ENCODE assay signal across 28 cellular contexts in the genomic region with DNA sequence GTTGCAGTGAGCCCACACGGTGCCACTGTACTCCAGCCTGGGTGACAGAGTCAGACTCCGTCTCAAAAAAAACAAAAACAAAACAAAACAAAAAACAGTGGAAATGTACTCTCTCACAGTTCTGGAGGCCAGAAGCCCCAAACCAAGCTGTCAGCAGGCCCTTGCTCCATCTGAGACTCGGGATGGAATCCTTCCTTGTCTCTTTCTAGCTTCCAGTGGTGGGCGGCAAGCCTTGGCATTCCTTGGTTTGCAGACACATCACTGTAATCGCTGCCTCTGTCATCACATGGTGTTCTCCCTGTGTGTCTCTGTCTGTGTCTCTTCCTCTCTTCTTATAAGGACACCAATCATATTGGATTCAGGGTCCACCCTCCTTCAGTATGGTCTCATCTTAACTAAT. TPM values are rescaled to one million over a fixed set of nuclear protein-coding genes. Genes with fewer than 3 reads are reported as not detected.
DNase-seq lines count a peak whose midpoint lies in the region; TF ChIP-seq lines count a peak whose summit lies in the region.
"Had no signal": no experiment of that assay in that cellular context is flagged by ENCODE, and none has a peak within 500 bp of the region (broad histone marks: within the 10 kb centered on the region; RNA-seq: fewer than 3 reads in every experiment).

No MANE protein-coding gene starts in this region.

- H4K20me1 ChIP-seq in MM.1S (ENCODE audit: insufficient read depth, low read length), result no peaks in the 10 kb centered on the region

- in situ Hi-C loops in ACHN (cut with HindIII; ENCODE audit: low pct_ligation_motif_present, low pct_unique_long_range_greater_than_20kb, low sequenced_read_pairs), result no loop called here

- no peak overlapping the region for H3K9ac ChIP-seq in MM.1S (ENCODE audit: low read length)

- H3K27me3 Mint-ChIP-seq in endothelial cell (ENCODE audit: unreplicated experiment) (peaks cover 18% of the 10 kb centered on the region), osteocyte (ENCODE audit: unreplicated experiment) (no peaks in the 10 kb centered on the region)
- H3K27me3 Mint-ChIP-seq: activated naive CD8-positive, alpha-beta T cell treated with anti-CD3 and anti-CD28 coated beads for 36 hours; stimulated activated naive CD8-positive, alpha-beta T cell treated with anti-CD3 and anti-CD28 coated beads, Interleukin-15, Interleukin-2, amounts not matched to agents 100 ng/mL and 50 ng/mL, for 24 hours had no signal

- H3K9me3 Mint-ChIP-seq in endothelial cell (ENCODE audit: unreplicated experiment), result no peaks in the 10 kb centered on the region
- H3K9me3 Mint-ChIP-seq in osteocyte (ENCODE audit: unreplicated experiment), result no peaks in the 10 kb centered on the region
- H3K9me3 Mint-ChIP-seq: activated naive CD8-positive, alpha-beta T cell treated with anti-CD3 and anti-CD28 coated beads for 36 hours; activated T-helper 1 cell treated with anti-CD3 and anti-CD28 coated beads, Interleukin-12 subunit alpha, Interleukin-12 subunit beta, Interleukin-2, Interleukin-4 antibody, amounts not matched to agents 30 ng/mL and 10 ng/mL and 1 ng/mL, durations not matched to agents 14 hours and 24 hours and 36 hours; dendritic cell treated with granulocyte-macrophage colony-stimulating factor and Interleukin-4, amounts not matched to agents 40 ng/mL and 50 ng/mL, for 4 days; GM23338; stimulated activated naive CD8-positive, alpha-beta T cell treated with anti-CD3 and anti-CD28 coated beads, Interleukin-15, Interleukin-2, amounts not matched to agents 100 ng/mL and 50 ng/mL, for 24 hours had no signal

- TF ChIP-seq CTCF in left ventricle myocardium inferior (IDR thresholded peaks at IDR 0.05; ENCODE audit: borderline replicate concordance) (no peak), right atrium auricular region (IDR thresholded peaks at IDR 0.05) (no peak), endothelial cell (IDR thresholded peaks at IDR 0.05; ENCODE audit: unreplicated experiment) (no peak), osteocyte (IDR thresholded peaks at IDR 0.05) (no peak), MM.1S (IDR thresholded peaks at IDR 0.05; ENCODE audit: low read length) (no peak)

- no peaks in the 10 kb centered on the region for H3K79me2 ChIP-seq in MM.1S (ENCODE audit: low read length)

- peak overlapping the region; percentile 100 for H3K27ac ChIP-seq in left ventricle myocardium inferior (replicated peaks)
- no peak overlapping the region for H3K27ac ChIP-seq in right atrium auricular region
- H3K27ac ChIP-seq in MM.1S (ENCODE audit: low read length), result no peak overlapping the region
- H3K27ac ChIP-seq: HL-60, SJSA1 had no signal

- H3K4me3 Mint-ChIP-seq in endothelial cell (ENCODE audit: unreplicated experiment), result peak overlapping the region; percentile 44
- H3K4me3 Mint-ChIP-seq in osteocyte (ENCODE audit: unreplicated experiment), result no peak overlapping the region
- H3K4me3 Mint-ChIP-seq: activated naive CD8-positive, alpha-beta T cell treated with anti-CD3 and anti-CD28 coated beads for 36 hours; dendritic cell treated with granulocyte-macrophage colony-stimulating factor and Interleukin-4, amounts not matched to agents 40 ng/mL and 50 ng/mL, for 4 days; GM23338; stimulated activated naive CD8-positive, alpha-beta T cell treated with anti-CD3 and anti-CD28 coated beads, Interleukin-15, Interleukin-2, amounts not matched to agents 100 ng/mL and 50 ng/mL, for 24 hours had no signal

- no peak overlapping the region for H2AFZ ChIP-seq in MM.1S (ENCODE audit: low read length)
- H2AFZ ChIP-seq: GM23338 had no signal

- no peak overlapping the region for H3K4me2 ChIP-seq in MM.1S (ENCODE audit: low read depth, low read length)
- H3K4me2 ChIP-seq: GM23338 had no signal

- H3K36me3 ChIP-seq in left ventricle myocardium inferior, result peaks cover 76% of the 10 kb centered on the region
- peaks cover 68% of the 10 kb centered on the region for H3K36me3 ChIP-seq in right atrium auricular region
- no peaks in the 10 kb centered on the region for H3K36me3 ChIP-seq in MM.1S (replicated peaks; ENCODE audit: insufficient read depth, low read length)
- H3K36me3 ChIP-seq: SJSA1 had no signal

- H3K27me3 ChIP-seq in left ventricle myocardium inferior (ENCODE audit: low read depth) (no peaks in the 10 kb centered on the region), right atrium auricular region (no peaks in the 10 kb centered on the region), MM.1S (replicated peaks; ENCODE audit: insufficient read depth, low read length) (peaks cover 19% of the 10 kb centered on the region)
- H3K27me3 ChIP-seq: heart right ventricle, SJSA1 had no signal

- no peak overlapping the region for H3K27ac Mint-ChIP-seq in endothelial cell (ENCODE audit: unreplicated experiment)
- peak overlapping the region; percentile 23 for H3K27ac Mint-ChIP-seq in osteocyte (ENCODE audit: unreplicated experiment)
- H3K27ac Mint-ChIP-seq: activated naive CD8-positive, alpha-beta T cell treated with anti-CD3 and anti-CD28 coated beads for 36 hours; activated T-helper 1 cell treated with anti-CD3 and anti-CD28 coated beads, Interleukin-12 subunit alpha, Interleukin-12 subunit beta, Interleukin-2, Interleukin-4 antibody, amounts not matched to agents 30 ng/mL and 10 ng/mL and 1 ng/mL, durations not matched to agents 14 hours and 24 hours and 36 hours; dendritic cell treated with granulocyte-macrophage colony-stimulating factor and Interleukin-4, amounts not matched to agents 40 ng/mL and 50 ng/mL, for 4 days; GM23338; stimulated activated naive CD8-positive, alpha-beta T cell treated with anti-CD3 and anti-CD28 coated beads, Interleukin-15, Interleukin-2, amounts not matched to agents 100 ng/mL and 50 ng/mL, for 24 hours had no signal

- no peak overlapping the region for H3K4me3 ChIP-seq in left ventricle myocardium inferior
- no peak overlapping the region for H3K4me3 ChIP-seq in right atrium auricular region
- H3K4me3 ChIP-seq in MM.1S (ENCODE audit: low read length), result no peak overlapping the region
- H3K4me3 ChIP-seq: GM23338, heart right ventricle, SJSA1 had no signal

- peaks cover 27% of the 10 kb centered on the region for H3K36me3 Mint-ChIP-seq in endothelial cell (ENCODE audit: low read depth, unreplicated experiment)
- H3K36me3 Mint-ChIP-seq in osteocyte (ENCODE audit: unreplicated experiment), result peaks cover 21% of the 10 kb centered on the region
- H3K36me3 Mint-ChIP-seq: activated naive CD8-positive, alpha-beta T cell treated with anti-CD3 and anti-CD28 coated beads for 36 hours had no signal

- peaks cover 7% of the 10 kb centered on the region; the same call in 1 of the 2 replicates for H3F3A ChIP-seq in MM.1S (ENCODE audit: insufficient read depth, low read length)

- peaks cover 99% of the 10 kb centered on the region for H3K4me1 ChIP-seq in left ventricle myocardium inferior
- peaks cover 0 to 91% of the 10 kb centered on the region in 2 donors for H3K4me1 ChIP-seq in right atrium auricular region
- H3K4me1 ChIP-seq in MM.1S (ENCODE audit: low read length), result 0 out of 2 replicates have a peak, but pooled peaks cover 5% of the 10 kb centered on the region

- H3K9me2 ChIP-seq in MM.1S (replicated peaks; ENCODE audit: insufficient read depth, low read length), result no peaks in the 10 kb centered on the region

- H3K4me1 Mint-ChIP-seq in endothelial cell (ENCODE audit: unreplicated experiment) (peaks cover 17% of the 10 kb centered on the region), osteocyte (ENCODE audit: unreplicated experiment) (peaks cover 49% of the 10 kb centered on the region)

- H3K9me3 ChIP-seq in left ventricle myocardium inferior (replicated peaks) (no peaks in the 10 kb centered on the region), right atrium auricular region (no peaks in the 10 kb centered on the region), MM.1S (replicated peaks; ENCODE audit: insufficient read depth, low read length) (no peaks in the 10 kb centered on the region)
- H3K9me3 ChIP-seq: heart right ventricle, SJSA1 had no signal

- DNase-seq in left ventricle myocardium inferior, result no peak
- no peak for DNase-seq in right atrium auricular region (ENCODE audit: low spot score)
- DNase-seq in endothelial cell (ENCODE audit: low spot score), result no peak
- no peak for DNase-seq in osteocyte (ENCODE audit: extremely low spot score, unreplicated experiment)
- DNase-seq in ACHN, result no peak
- no peak for DNase-seq in nucleus accumbens (lab: John Stamatoyannopoulos, UW)
- no peak for DNase-seq in NCI-H1105 treated with DMSO at 0.1 percent for 48 hours (lab: John Stamatoyannopoulos, UW)
- no peak for DNase-seq in MM.1S
- DNase-seq: activated CD4-positive, alpha-beta T cell treated with anti-CD3 and anti-CD28 coated beads for 48 hours; activated naive CD8-positive, alpha-beta T cell treated with anti-CD3 and anti-CD28 coated beads for 36 hours; C1 segment of cervical spinal cord; Calu3; heart right ventricle; NCI-H1417; NCI-H510A treated with DMSO at 0.1 percent for 48 hours; NK-92 treated with Interleukin-12 subunit alpha and Interleukin-12 subunit beta, amount 100 ng/mL, for 24 hours; stimulated activated CD4-positive, alpha-beta T cell treated with anti-CD3 and anti-CD28 coated beads, Interleukin-4, amount 100 ng/mL, for 24 hours; T-helper 1 cell; trophoblast cell had no signal

- intact Hi-C loops in left ventricle myocardium inferior (cut with micrococcal nuclease), result no loop called here

RNA-seq across cellular contexts. Expression of a gene that starts 6.4 kb away (rescaled TPM):
- 109 TPM for total RNA-seq in left ventricle myocardium inferior
- 100 to 1,000 TPM in 1 of 2 donors, 10 to 100 TPM in 1; 76.2 to 153 TPM for total RNA-seq in right atrium auricular region
- 112 TPM for total RNA-seq in endothelial cell (ENCODE audit: unreplicated experiment)
- total RNA-seq in osteocyte, result 107 and 116 TPM in 2 replicates

RNA-seq across cellular contexts. Expression of a gene that starts 22.9 kb away (rescaled TPM):
- total RNA-seq in left ventricle myocardium inferior (49.1 TPM), right atrium auricular region (10 to 100 TPM; 33.5 to 64.5 TPM), endothelial cell (ENCODE audit: unreplicated experiment) (10.5 TPM), osteocyte (28.3 and 29.0 TPM in 2 replicates)

RNA-seq across cellular contexts. Expression of a gene that starts 41.2 kb away (rescaled TPM):
- total RNA-seq in left ventricle myocardium inferior (53.0 TPM), right atrium auricular region (100 to 1,000 TPM in 1 of 2 donors, 10 to 100 TPM in 1; 99.0 to 358 TPM), endothelial cell (ENCODE audit: unreplicated experiment) (21.1 TPM), osteocyte (18.8 and 22.3 TPM in 2 replicates)
- total RNA-seq: activated T-helper 1 cell treated with anti-CD3 and anti-CD28 coated beads, Interleukin-12 subunit alpha, Interleukin-12 subunit beta, Interleukin-2, Interleukin-4 antibody, amounts not matched to agents 30 ng/mL and 10 ng/mL and 1 ng/mL, durations not matched to agents 14 hours and 24 hours and 36 hours had no signal

RNA-seq across cellular contexts. Expression of a gene that starts 47.0 kb away (rescaled TPM):
- not detected for total RNA-seq in left ventricle myocardium inferior
- total RNA-seq in right atrium auricular region, result not detected
- not detected for total RNA-seq in endothelial cell (ENCODE audit: unreplicated experiment)
- not detected in 2 replicates for total RNA-seq in osteocyte
- total RNA-seq: activated T-helper 1 cell treated with anti-CD3 and anti-CD28 coated beads, Interleukin-12 subunit alpha, Interleukin-12 subunit beta, Interleukin-2, Interleukin-4 antibody, amounts not matched to agents 30 ng/mL and 10 ng/mL and 1 ng/mL, durations not matched to agents 14 hours and 24 hours and 36 hours; Calu3; Daoy; endothelial cell of umbilical vein; GM23338; heart right ventricle; pulmonary artery endothelial cell; SJSA1 had no signal

RNA-seq across cellular contexts. Expression of a gene that starts 50.0 kb away (rescaled TPM):
- total RNA-seq in left ventricle myocardium inferior (390 TPM), right atrium auricular region (100 to 1,000 TPM; 272 to 383 TPM), endothelial cell (ENCODE audit: unreplicated experiment) (629 TPM), osteocyte (516 and 555 TPM in 2 replicates)
